Comparison of ENCODE assay signal across 14 cellular contexts in the genomic region with DNA sequence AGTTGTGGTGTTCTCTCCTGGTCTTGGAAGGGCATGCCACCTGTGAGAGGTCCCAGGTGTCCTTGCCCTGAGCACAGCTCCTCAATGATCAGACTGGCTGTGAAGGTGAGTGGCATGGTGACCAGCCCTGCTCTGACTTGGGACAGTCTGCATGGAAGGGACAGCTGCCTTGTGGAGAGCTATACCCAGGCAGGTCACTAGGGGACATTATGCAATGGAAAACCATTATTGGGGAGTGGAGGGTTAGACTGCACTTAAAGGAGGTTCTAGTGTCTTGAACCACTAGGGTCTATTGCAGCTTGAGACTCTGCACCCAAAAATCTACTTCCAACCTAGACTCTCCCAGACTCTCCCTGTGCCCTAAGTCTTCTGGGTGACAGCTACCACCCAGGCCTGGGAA. TPM values are rescaled to one million over a fixed set of nuclear protein-coding genes. Genes with fewer than 3 reads are reported as not detected.
A peak's percentile ranks its signal among the peaks of the same experiment; 100 is the strongest.
DNase-seq lines count a peak whose midpoint lies in the region; TF ChIP-seq lines count a peak whose summit lies in the region.
"Had no signal": no experiment of that assay in that cellular context is flagged by ENCODE, and none has a peak within 500 bp of the region (broad histone marks: within the 10 kb centered on the region; RNA-seq: fewer than 3 reads in every experiment).

No MANE protein-coding gene starts in this region.

- H3K79me1 ChIP-seq in H9 (ENCODE audit: insufficient read depth, low read depth, low read length, poor library complexity, severe bottlenecking) = no peaks in the 10 kb centered on the region

- H2BK15ac ChIP-seq in H9 (ENCODE audit: low read depth, low read length) = no peak overlapping the region

- H4K5ac ChIP-seq in H9 (ENCODE audit: insufficient read length, low read depth, low read length) = no peak overlapping the region

- H4K8ac ChIP-seq in H9 (replicated peaks; ENCODE audit: insufficient read length, low read depth, low read length) = no peak overlapping the region

- H3K27me3 ChIP-seq in left ventricle myocardium inferior (ENCODE audit: low read depth) (no peaks in the 10 kb centered on the region), H9 (ENCODE audit: insufficient read depth, low read length) (no peaks in the 10 kb centered on the region), WERI-Rb-1 (ENCODE audit: insufficient read depth, low read depth, severe bottlenecking) (no peaks in the 10 kb centered on the region)

- no peak overlapping the region for H3K9ac ChIP-seq in H9 (ENCODE audit: extremely low read depth, insufficient read length, low read length)

- no peak overlapping the region for H3K56ac ChIP-seq in H9 (ENCODE audit: insufficient read length, low read depth, low read length)

- no peak overlapping the region for H3T11ph ChIP-seq in H9 (ENCODE audit: low read length)

- H2AK5ac ChIP-seq in H9 (ENCODE audit: insufficient read length, low read length) = no peak overlapping the region

- no peak overlapping the region for H3K4me2 ChIP-seq in H9 (ENCODE audit: insufficient read depth, insufficient read length, low read length)

- no peak for TF ChIP-seq CTCF in left ventricle myocardium inferior (IDR thresholded peaks at IDR 0.05; ENCODE audit: borderline replicate concordance)
- TF ChIP-seq CTCF in H9 (conservative IDR thresholded peaks at IDR 0.05) = peak; percentile 34; the same call in 2 of the 3 replicates
- peak; percentile 40 for TF ChIP-seq CTCF in WERI-Rb-1 (IDR thresholded peaks at IDR 0.05; ENCODE audit: low read depth, low read length)

- H3K4me3 ChIP-seq in left ventricle myocardium inferior = no peak overlapping the region
- H3K4me3 ChIP-seq in WERI-Rb-1 (ENCODE audit: low read depth, low read length) = no peak overlapping the region

- H3K4me3 Mint-ChIP-seq in H9 = no peak overlapping the region
- H3K4me3 Mint-ChIP-seq: CD14-positive monocyte; CD8-positive, alpha-beta T cell had no signal

- no peaks in the 10 kb centered on the region for H3K23me2 ChIP-seq in H9 (ENCODE audit: insufficient read length, low read depth, low read length, poor library complexity, severe bottlenecking)

- H3K27ac Mint-ChIP-seq in H9 = no peak overlapping the region
- H3K27ac Mint-ChIP-seq: CD14-positive monocyte; CD8-positive, alpha-beta T cell had no signal

- peaks cover 1% of the 10 kb centered on the region for H3K27me3 Mint-ChIP-seq in H9 (ENCODE audit: low read depth)

- H3K9me3 ChIP-seq in left ventricle myocardium inferior (replicated peaks) (no peaks in the 10 kb centered on the region), H9 (ENCODE audit: control insufficient read depth, low read depth, low read length) (no peaks in the 10 kb centered on the region), WERI-Rb-1 (ENCODE audit: severe bottlenecking) (no peaks in the 10 kb centered on the region)

- H3K36me3 ChIP-seq in left ventricle myocardium inferior (no peaks in the 10 kb centered on the region), WERI-Rb-1 (no peaks in the 10 kb centered on the region)

- no peak overlapping the region for H3K18ac ChIP-seq in H9 (ENCODE audit: insufficient read length, low read depth, low read length)

- H2BK20ac ChIP-seq in H9 (ENCODE audit: low read depth, low read length, poor library complexity, severe bottlenecking) = no peak overlapping the region

- no peak overlapping the region for H3K23ac ChIP-seq in H9 (ENCODE audit: insufficient read length, low read depth, low read length)

- H4K91ac ChIP-seq in H9 (ENCODE audit: insufficient read length, low read depth, low read length) = no peak overlapping the region

- no peak overlapping the region for H3K27ac ChIP-seq in left ventricle myocardium inferior (replicated peaks)
- no peak overlapping the region for H3K27ac ChIP-seq in H9 (ENCODE audit: insufficient read length, low read depth, low read length)
- H3K27ac ChIP-seq in WERI-Rb-1 = no peak overlapping the region
- H3K27ac ChIP-seq: 22Rv1 had no signal

- H3K79me2 ChIP-seq in H9 (ENCODE audit: insufficient read depth, low read length) = no peaks in the 10 kb centered on the region

- H3K9me3 Mint-ChIP-seq in H9 = no peaks in the 10 kb centered on the region
- H3K9me3 Mint-ChIP-seq: CD8-positive, alpha-beta T cell had no signal

- DNase-seq in cardiac septum (ENCODE audit: low spot score) (peak; percentile 17), left ventricle myocardium inferior (no peak), H9 (no peak), WERI-Rb-1 (no peak), NCI-H187 treated with DMSO at 0.1 percent for 48 hours (lab: John Stamatoyannopoulos, UW) (no peak), activated gamma-delta T cell treated with Interleukin-2 at 50 U/mL for 16 hours (no peak), mesenteric fat pad (ENCODE audit: low spot score) (no peak), NCI-H2029 treated with DMSO at 0.1 percent for 48 hours (lab: John Stamatoyannopoulos, UW) (no peak)
- DNase-seq: CD8-positive, alpha-beta T cell; COR-L47; DND-41; GDM1 had no signal

- H2AFZ ChIP-seq in H9 (ENCODE audit: low read length) = no peak overlapping the region

- no peak overlapping the region for H2BK5ac ChIP-seq in H9 (ENCODE audit: insufficient read length, low read length)

- no peak overlapping the region; the same call in 1 of the 2 replicates for H3K14ac ChIP-seq in H9 (ENCODE audit: insufficient read depth, low read length)

- H3K4me1 Mint-ChIP-seq in H9 = peaks cover 0 to 6% of the 10 kb centered on the region in 2 experiments; a peak in 1 of 4 replicates
- H3K4me1 Mint-ChIP-seq: CD14-positive monocyte had no signal

- no peaks in the 10 kb centered on the region for H3K36me3 Mint-ChIP-seq in H9 (ENCODE audit: insufficient read depth in 1 of 3, low read depth in 3 of 3)
- H3K36me3 Mint-ChIP-seq: CD14-positive monocyte; CD8-positive, alpha-beta T cell had no signal

- no peak overlapping the region for H2BK12ac ChIP-seq in H9 (ENCODE audit: insufficient read length, low read depth, low read length)

- H4K20me1 ChIP-seq in H9 (ENCODE audit: control insufficient read depth, insufficient read depth, insufficient read length) = no peaks in the 10 kb centered on the region

- H3K4ac ChIP-seq in H9 (ENCODE audit: low read depth, low read length) = no peak overlapping the region

- H3K4me1 ChIP-seq in left ventricle myocardium inferior (no peaks in the 10 kb centered on the region), H9 (ENCODE audit: insufficient read depth, low read length) (no peaks in the 10 kb centered on the region)

- intact Hi-C loops in cardiac septum (cut with DNase I) (no loop called here), left ventricle myocardium inferior (cut with micrococcal nuclease) (no loop called here)

- H2BK120ac ChIP-seq in H9 (ENCODE audit: low read depth, low read length, poor library complexity, severe bottlenecking) = no peak overlapping the region

RNA-seq across cellular contexts. Expression of a gene that starts 24.8 kb away (rescaled TPM):
- 2.7 TPM for total RNA-seq in cardiac septum
- total RNA-seq in left ventricle myocardium inferior = 4.5 TPM
- 1.6 and 2.3 TPM in 2 replicates for total RNA-seq in H9 (2021)
- total RNA-seq in mesenteric fat pad = 1.7 TPM
- total RNA-seq: CD8-positive, alpha-beta T cell had no signal
